Comparison of ENCODE assay signal across 35 cellular contexts in the genomic region with DNA sequence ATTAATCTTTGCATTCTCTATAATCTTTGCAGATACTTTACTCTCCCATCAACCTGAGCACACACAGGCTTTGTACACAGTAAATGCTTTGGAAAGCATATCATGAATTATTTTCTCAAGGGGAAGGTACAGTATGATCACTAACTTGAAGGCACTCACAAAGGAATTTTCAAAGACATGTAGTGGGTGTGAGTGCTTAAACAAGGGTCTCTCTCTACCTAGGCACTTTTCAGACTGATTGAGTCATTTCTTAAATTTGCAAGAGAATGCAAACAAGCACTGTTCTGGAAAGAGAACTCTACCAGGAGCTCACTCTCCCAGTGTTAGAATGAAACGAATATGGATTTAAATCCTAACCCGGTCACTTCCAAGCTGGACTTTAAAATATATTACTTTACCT.
"Had no signal": no experiment of that assay in that cellular context is flagged by ENCODE, and none has a peak within 500 bp of the region (broad histone marks: within the 10 kb centered on the region; RNA-seq: fewer than 3 reads in every experiment).

No MANE protein-coding gene starts in this region.

- H3K4me2 ChIP-seq: SK-N-SH had no signal

- ATAC-seq: activated CD4-positive, CD25-positive, alpha-beta regulatory T cell treated with anti-CD3 and anti-CD28 coated beads, Interleukin-2, amount 50 U/mL, for 24 hours; activated CD8-positive, alpha-beta memory T cell treated with anti-CD3 and anti-CD28 coated beads, Interleukin-2, amount 10 ng/mL, durations not matched to agents 7 days and 5 days; activated naive CD8-positive, alpha-beta T cell treated with anti-CD3 and anti-CD28 coated beads, Interleukin-2, amount 50 U/mL, for 24 hours had no signal

- H3K36me3 Mint-ChIP-seq: activated naive CD4-positive, alpha-beta T cell treated with anti-CD3 and anti-CD28 coated beads, Interleukin-2, amount 10 ng/mL, durations not matched to agents 7 days and 5 days; activated naive CD8-positive, alpha-beta T cell; brain had no signal

- H3K9me3 Mint-ChIP-seq: activated CD4-positive, alpha-beta memory T cell treated with anti-CD3 and anti-CD28 coated beads, Interleukin-2, amount 10 ng/mL, durations not matched to agents 7 days and 5 days; activated naive CD4-positive, alpha-beta T cell treated with anti-CD3 and anti-CD28 coated beads, Interleukin-2, amount 10 ng/mL, durations not matched to agents 7 days and 5 days; activated naive CD8-positive, alpha-beta T cell treated with anti-CD3 and anti-CD28 coated beads, Interleukin-2, amount 50 U/mL, for 24 hours; brain; T-helper 1 cell treated with Interleukin-12 subunit alpha and Interleukin-12 subunit beta and Interleukin-4 antibody, amounts not matched to agents 30 μg/mL and 1 μg/mL, for 36 hours; T-helper 2 cell treated with Interferon-gamma antibody and Interleukin-4, amounts not matched to agents 5 μg/mL and 100 μg/mL, for 36 hours had no signal

- H3K27me3 ChIP-seq: MG63, Peyer's patch, SJSA1 had no signal

- H3K27ac Mint-ChIP-seq: activated CD4-positive, alpha-beta memory T cell treated with anti-CD3 and anti-CD28 coated beads, Interleukin-2, amount 10 ng/mL, durations not matched to agents 7 days and 5 days; activated CD8-positive, alpha-beta memory T cell treated with anti-CD3 and anti-CD28 coated beads, Interleukin-2, amount 10 ng/mL, durations not matched to agents 7 days and 5 days; activated naive CD4-positive, alpha-beta T cell treated with anti-CD3 and anti-CD28 coated beads, Interleukin-2, amount 10 ng/mL, durations not matched to agents 7 days and 5 days; activated naive CD8-positive, alpha-beta T cell; activated naive CD8-positive, alpha-beta T cell treated with anti-CD3 and anti-CD28 coated beads, Interleukin-2, amount 50 U/mL, for 24 hours; brain; T-helper 1 cell treated with Interleukin-12 subunit alpha and Interleukin-12 subunit beta and Interleukin-4 antibody, amounts not matched to agents 30 μg/mL and 1 μg/mL, for 36 hours; T-helper 2 cell treated with Interferon-gamma antibody and Interleukin-4, amounts not matched to agents 5 μg/mL and 100 μg/mL, for 36 hours had no signal

- H3K4me3 Mint-ChIP-seq: activated CD4-positive, alpha-beta memory T cell treated with anti-CD3 and anti-CD28 coated beads, Interleukin-2, amount 10 ng/mL, durations not matched to agents 7 days and 5 days; activated CD8-positive, alpha-beta memory T cell treated with anti-CD3 and anti-CD28 coated beads, Interleukin-2, amount 10 ng/mL, durations not matched to agents 7 days and 5 days; activated naive CD4-positive, alpha-beta T cell treated with anti-CD3 and anti-CD28 coated beads, Interleukin-2, amount 10 ng/mL, durations not matched to agents 7 days and 5 days; activated naive CD8-positive, alpha-beta T cell; activated naive CD8-positive, alpha-beta T cell treated with anti-CD3 and anti-CD28 coated beads, Interleukin-2, amount 50 U/mL, for 24 hours; brain; T-helper 1 cell treated with Interleukin-12 subunit alpha and Interleukin-12 subunit beta and Interleukin-4 antibody, amounts not matched to agents 30 μg/mL and 1 μg/mL, for 36 hours had no signal

- H3K9me3 ChIP-seq: MG63, Peyer's patch, SJSA1, SK-N-SH had no signal

- DNase-seq: activated CD4-positive, alpha-beta memory T cell treated with anti-CD3 and anti-CD28 coated beads, Interleukin-2, amount 10 ng/mL, durations not matched to agents 7 days and 5 days; activated CD4-positive, alpha-beta T cell treated with anti-CD3 and anti-CD28 coated beads for 4 hours; activated CD8-positive, alpha-beta memory T cell treated with anti-CD3 and anti-CD28 coated beads for 24 hours; activated CD8-positive, alpha-beta memory T cell treated with anti-CD3 and anti-CD28 coated beads, Interleukin-2, amount 10 ng/mL, durations not matched to agents 7 days and 5 days; activated CD8-positive, alpha-beta memory T cell treated with anti-CD3 and anti-CD28 coated beads, Interleukin-2, amount 50 U/mL, for 48 hours; activated effector memory CD4-positive, alpha-beta T cell treated with Interleukin-2 at 50 U/mL for 16 hours; activated naive CD4-positive, alpha-beta T cell treated with anti-CD3 and anti-CD28 coated beads, Interleukin-2, amount 10 ng/mL, durations not matched to agents 7 days and 5 days; activated naive CD8-positive, alpha-beta T cell treated with anti-CD3 and anti-CD28 coated beads, Interleukin-2, amount 50 U/mL, for 24 hours; activated T-cell treated with anti-CD3 and anti-CD28 coated beads, Interleukin-2, amount 50 U/mL, for 48 hours; anterior cingulate cortex; caudate nucleus; cerebellar nuclear complex; Kasumi-1; KBM-7; MG63; NCI-H1048; NCI-H1105 treated with DMSO at 0.1 percent for 48 hours; NCI-H1436; NCI-H1694; NCI-H2029; NCI-H2107; NCI-H2171; NCI-H510A treated with DMSO at 0.1 percent for 48 hours; NCI-H526 treated with DMSO at 0.1 percent for 48 hours; NCI-H82; Peyer's patch; RPMI8226; SHP77 treated with DMSO at 0.1 percent for 48 hours; SK-N-SH had no signal

- H3K27ac ChIP-seq: Peyer's patch, SJSA1 had no signal

- H3K9ac ChIP-seq: SK-N-SH had no signal

- H3K36me3 ChIP-seq: MG63, Peyer's patch, SJSA1 had no signal

- H3K4me3 ChIP-seq: MG63, Peyer's patch, SJSA1 had no signal

- H3K27me3 Mint-ChIP-seq: activated naive CD8-positive, alpha-beta T cell; brain had no signal
